ENCODE assay signal across 8 cellular contexts in genomic region chr11:14907411-14908213, GRCh38.
DNase-seq lines count a peak whose midpoint lies in the region; ATAC-seq lines count a peak whose summit lies in the region.

No MANE protein-coding gene starts in this region.

- in situ Hi-C loops in ACHN (cut with HindIII; ENCODE audit: low pct_ligation_motif_present, low pct_unique_long_range_greater_than_20kb, low sequenced_read_pairs), result no loop called here

- ATAC-seq in GM18517 (IDR thresholded peaks at IDR 0.05; ENCODE audit: unreplicated experiment) (peak; percentile 51), HG03039 (IDR thresholded peaks at IDR 0.05; ENCODE audit: unreplicated experiment) (peak; percentile 63)

- DNase-seq in ACHN (peak; percentile 55), NCI-H2196 (lab: John Stamatoyannopoulos, UW; ENCODE audit: unreplicated experiment) (peak; percentile 82), cerebellar cortex (ENCODE audit: low spot score) (peak; percentile 60), medulla oblongata (ENCODE audit: extremely low spot score) (peak; percentile 75)
- peak; percentile 81 to 88 for DNase-seq in activated CD4-positive, alpha-beta T cell treated with anti-CD3 and anti-CD28 coated beads for 24 hours (ENCODE audit: low read depth in 2 of 2)
- DNase-seq in stimulated activated CD8-positive, alpha-beta memory T cell treated with anti-CD3 and anti-CD28 coated beads, Interleukin-2, amount 100 ng/mL, for 1 hour (ENCODE audit: low read depth in 2 of 2), result peak; percentile 68 to 72

Comparison
In these comparisons a context has a peak if more than half of its experiments do, and no peak if none do; other contexts are left out.
1. Peak in every context shown above with its lines: DNase-seq and ATAC-seq.